Comparison of ENCODE assay signal across 13 cellular contexts in genomic region chr2:211408485-211408884, GRCh38.
DNase-seq lines count a peak whose midpoint lies in the region; ATAC-seq and TF ChIP-seq lines count a peak whose summit lies in the region.
"Had no signal": no experiment of that assay in that cellular context is flagged by ENCODE, and none has a peak within 500 bp of the region (broad histone marks: within the 10 kb centered on the region; RNA-seq: fewer than 3 reads in every experiment).

No MANE protein-coding gene starts in this region.

- no peaks in the 10 kb centered on the region for H3K36me3 Mint-ChIP-seq in activated CD4-positive, alpha-beta memory T cell treated with anti-CD3 and anti-CD28 coated beads, Interleukin-2, amount 10 ng/mL, durations not matched to agents 7 days and 5 days (ENCODE audit: low read depth)
- H3K36me3 Mint-ChIP-seq: WTC11 had no signal

- ATAC-seq in omental fat pad (ENCODE audit: low FRiP score) = peak; percentile 57
- no peak for ATAC-seq in HG02970 (IDR thresholded peaks at IDR 0.05; ENCODE audit: low FRiP score, unreplicated experiment)
- ATAC-seq: activated T-helper 17 cell treated with anti-CD3 and anti-CD28 coated beads, Interleukin-2, amount 50 U/mL, for 72 hours; GM12878; WTC11 had no signal

- no peak overlapping the region for H3K4me3 Mint-ChIP-seq in activated CD4-positive, alpha-beta memory T cell treated with anti-CD3 and anti-CD28 coated beads, Interleukin-2, amount 10 ng/mL, durations not matched to agents 7 days and 5 days
- H3K4me3 Mint-ChIP-seq: activated T-helper 17 cell treated with anti-CD3 and anti-CD28 coated beads, Interleukin-2, amount 50 U/mL, for 72 hours; WTC11 had no signal

- TF ChIP-seq CTCF in epithelial cell of proximal tubule (conservative IDR thresholded peaks at IDR 0.05; ENCODE audit: low read depth, low read length) (no peak), omental fat pad (IDR thresholded peaks at IDR 0.05) (no peak)

- in situ Hi-C loops in G401 (cut with HindIII; ENCODE audit: low sequenced_read_pairs) = no loop called here

- CTCF ChIA-PET in activated CD4-positive, alpha-beta memory T cell treated with anti-CD3 and anti-CD28 coated beads, Interleukin-2, amount 10 ng/mL, durations not matched to agents 7 days and 5 days (lab: Charles Lee) = no interaction called here

- H3K27me3 Mint-ChIP-seq in activated CD4-positive, alpha-beta memory T cell treated with anti-CD3 and anti-CD28 coated beads, Interleukin-2, amount 10 ng/mL, durations not matched to agents 7 days and 5 days = no peaks in the 10 kb centered on the region
- H3K27me3 Mint-ChIP-seq: activated T-helper 17 cell treated with anti-CD3 and anti-CD28 coated beads, Interleukin-2, amount 50 U/mL, for 72 hours had no signal

- DNase-seq in G401 (ENCODE audit: low spot score) (peak; percentile 21), NCI-H2196 (lab: John Stamatoyannopoulos, UW; ENCODE audit: unreplicated experiment) (peak; percentile 37), epithelial cell of proximal tubule (ENCODE audit: low read depth) (peak; percentile 74), omental fat pad (ENCODE audit: low spot score) (no peak), ecto neural progenitor cell (ENCODE audit: low spot score) (no peak)
- no peak for DNase-seq in activated CD4-positive, alpha-beta memory T cell treated with anti-CD3 and anti-CD28 coated beads, Interleukin-2, amount 10 ng/mL, durations not matched to agents 7 days and 5 days
- no peak for DNase-seq in activated naive CD4-positive, alpha-beta T cell (lab: John Stamatoyannopoulos, UW)
- DNase-seq: NCI-H1694 had no signal

- H3K9me3 Mint-ChIP-seq in activated CD4-positive, alpha-beta memory T cell treated with anti-CD3 and anti-CD28 coated beads, Interleukin-2, amount 10 ng/mL, durations not matched to agents 7 days and 5 days = no peaks in the 10 kb centered on the region

- H3K4me3 ChIP-seq in epithelial cell of proximal tubule (ENCODE audit: low read depth, low read length) = no peak overlapping the region
- H3K4me3 ChIP-seq: GM12878, suprapubic skin had no signal

- POLR2A ChIA-PET in activated CD4-positive, alpha-beta memory T cell treated with anti-CD3 and anti-CD28 coated beads, Interleukin-2, amount 10 ng/mL, durations not matched to agents 7 days and 5 days (lab: Charles Lee) = no interaction called here

- no peak overlapping the region for H3K27ac Mint-ChIP-seq in activated CD4-positive, alpha-beta memory T cell treated with anti-CD3 and anti-CD28 coated beads, Interleukin-2, amount 10 ng/mL, durations not matched to agents 7 days and 5 days
- H3K27ac Mint-ChIP-seq: activated T-helper 17 cell treated with anti-CD3 and anti-CD28 coated beads, Interleukin-2, amount 50 U/mL, for 72 hours; WTC11 had no signal

- H3K4me1 Mint-ChIP-seq in activated CD4-positive, alpha-beta memory T cell treated with anti-CD3 and anti-CD28 coated beads, Interleukin-2, amount 10 ng/mL, durations not matched to agents 7 days and 5 days = no peaks in the 10 kb centered on the region
- H3K4me1 Mint-ChIP-seq: activated T-helper 17 cell treated with anti-CD3 and anti-CD28 coated beads, Interleukin-2, amount 50 U/mL, for 72 hours had no signal

Comparison
In these comparisons a context has a peak if more than half of its experiments do, and no peak if none do; other contexts are left out.
1. DNase-seq: peak in G401 (single experiment), NCI-H2196 (single experiment) and epithelial cell of proximal tubule (single experiment); none in omental fat pad (single experiment), activated CD4-positive, alpha-beta memory T cell treated with anti-CD3 and anti-CD28 coated beads, Interleukin-2, amount 10 ng/mL, durations not matched to agents 7 days and 5 days (single experiment), activated naive CD4-positive, alpha-beta T cell (0 of 4) and ecto neural progenitor cell (single experiment).